Comparison of ENCODE assay signal across 4 cellular contexts in the genomic region with DNA sequence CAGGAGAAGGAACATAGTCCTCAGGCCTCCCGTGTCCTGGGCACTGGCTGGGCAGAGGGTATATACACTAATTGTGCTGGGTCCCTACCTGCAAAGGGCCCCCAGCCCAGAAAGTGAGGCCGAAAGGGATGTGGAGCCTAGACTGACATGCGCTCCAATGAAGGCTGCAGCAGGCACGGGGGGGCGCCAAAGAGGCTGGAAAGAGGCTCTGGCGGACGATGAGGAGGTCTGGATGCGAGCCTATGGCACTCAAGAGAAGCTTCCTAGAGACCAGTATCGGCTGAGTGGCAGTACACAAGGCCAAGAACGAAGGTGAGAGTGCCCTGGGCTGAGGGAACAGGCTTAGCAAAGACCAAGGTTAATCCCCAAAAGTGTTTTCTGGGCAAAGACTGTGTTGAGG.
TF ChIP-seq lines count a peak whose summit lies in the region.

No MANE protein-coding gene starts in this region.

TF ChIP-seq in SK-N-SH, 30 proteins besides CTCF, POLR2A, EP300 and RAD21 (continues in another document):
- TF ChIP-seq, protein P1, sequence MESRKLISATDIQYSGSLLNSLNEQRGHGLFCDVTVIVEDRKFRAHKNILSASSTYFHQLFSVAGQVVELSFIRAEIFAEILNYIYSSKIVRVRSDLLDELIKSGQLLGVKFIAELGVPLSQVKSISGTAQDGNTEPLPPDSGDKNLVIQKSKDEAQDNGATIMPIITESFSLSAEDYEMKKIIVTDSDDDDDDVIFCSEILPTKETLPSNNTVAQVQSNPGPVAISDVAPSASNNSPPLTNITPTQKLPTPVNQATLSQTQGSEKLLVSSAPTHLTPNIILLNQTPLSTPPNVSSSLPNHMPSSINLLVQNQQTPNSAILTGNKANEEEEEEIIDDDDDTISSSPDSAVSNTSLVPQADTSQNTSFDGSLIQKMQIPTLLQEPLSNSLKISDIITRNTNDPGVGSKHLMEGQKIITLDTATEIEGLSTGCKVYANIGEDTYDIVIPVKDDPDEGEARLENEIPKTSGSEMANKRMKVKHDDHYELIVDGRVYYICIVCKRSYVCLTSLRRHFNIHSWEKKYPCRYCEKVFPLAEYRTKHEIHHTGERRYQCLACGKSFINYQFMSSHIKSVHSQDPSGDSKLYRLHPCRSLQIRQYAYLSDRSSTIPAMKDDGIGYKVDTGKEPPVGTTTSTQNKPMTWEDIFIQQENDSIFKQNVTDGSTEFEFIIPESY (IDR thresholded peaks at IDR 0.05; ENCODE audit: borderline replicate concordance, low read depth), result no peak
- TF ChIP-seq RCOR1 (IDR thresholded peaks at IDR 0.05; ENCODE audit: low read length), result no peak
- TF ChIP-seq FOXJ3 (CRISPR knock-in tag; IDR thresholded peaks at IDR 0.05), result no peak
- TF ChIP-seq, protein P2, sequence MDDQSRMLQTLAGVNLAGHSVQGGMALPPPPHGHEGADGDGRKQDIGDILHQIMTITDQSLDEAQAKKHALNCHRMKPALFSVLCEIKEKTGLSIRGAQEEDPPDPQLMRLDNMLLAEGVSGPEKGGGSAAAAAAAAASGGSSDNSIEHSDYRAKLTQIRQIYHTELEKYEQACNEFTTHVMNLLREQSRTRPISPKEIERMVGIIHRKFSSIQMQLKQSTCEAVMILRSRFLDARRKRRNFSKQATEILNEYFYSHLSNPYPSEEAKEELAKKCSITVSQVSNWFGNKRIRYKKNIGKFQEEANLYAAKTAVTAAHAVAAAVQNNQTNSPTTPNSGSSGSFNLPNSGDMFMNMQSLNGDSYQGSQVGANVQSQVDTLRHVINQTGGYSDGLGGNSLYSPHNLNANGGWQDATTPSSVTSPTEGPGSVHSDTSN (IDR thresholded peaks at IDR 0.05), result no peak
- TF ChIP-seq NRF1 (IDR thresholded peaks at IDR 0.05; ENCODE audit: low read depth, low read length), result no peak
- TF ChIP-seq FOXM1 (IDR thresholded peaks at IDR 0.05; ENCODE audit: low read depth), result no peak

TF ChIP-seq in SK-N-SH treated with all-trans-retinoic acid at 6 μM for 48 hours, 23 proteins besides CTCF, POLR2A, EP300 and RAD21:
- TF ChIP-seq ESRRG (CRISPR knock-in tag; IDR thresholded peaks at IDR 0.05) (no peak), ZNF565 (CRISPR knock-in tag; conservative IDR thresholded peaks at IDR 0.05; ENCODE audit: low read depth) (no peak), ZFP30 (CRISPR knock-in tag; IDR thresholded peaks at IDR 0.05) (no peak)
TF ChIP-seq in SK-N-SH treated with all-trans-retinoic acid at 6 μM for 48 hours: peak in this region for 0.

TF ChIP-seq in HEK293T, 16 proteins besides CTCF, POLR2A, EP300 and RAD21:
- TF ChIP-seq BHLHE40 (IDR thresholded peaks at IDR 0.05; ENCODE audit: borderline replicate concordance) (no peak), SUZ12 (IDR thresholded peaks at IDR 0.05) (no peak), FOXA1 (IDR thresholded peaks at IDR 0.05) (no peak), FOXM1 (IDR thresholded peaks at IDR 0.05; ENCODE audit: borderline replicate concordance) (no peak), FOXK2 (IDR thresholded peaks at IDR 0.05) (no peak), CTBP1 (IDR thresholded peaks at IDR 0.05; ENCODE audit: borderline replicate concordance) (no peak), HDGF (IDR thresholded peaks at IDR 0.05; ENCODE audit: borderline replicate concordance) (no peak), L3MBTL2 (conservative IDR thresholded peaks at IDR 0.05) (no peak)

TF ChIP-seq in GM12878, 131 proteins besides CTCF, POLR2A, EP300 and RAD21:
- TF ChIP-seq CREB1 (IDR thresholded peaks at IDR 0.05; ENCODE audit: low read depth), result no peak
- TF ChIP-seq MAX (IDR thresholded peaks at IDR 0.05; ENCODE audit: low read depth, low read length), result no peak
- no peak for TF ChIP-seq SP1 (IDR thresholded peaks at IDR 0.05; ENCODE audit: low read depth, low read length)
- no peak for TF ChIP-seq RB1 (IDR thresholded peaks at IDR 0.05; ENCODE audit: borderline replicate concordance)
- no peak for TF ChIP-seq ZNF622 (IDR thresholded peaks at IDR 0.05)
- TF ChIP-seq CBX5 (IDR thresholded peaks at IDR 0.05; ENCODE audit: low read depth), result no peak
- no peak for TF ChIP-seq POLR2AphosphoS5 (IDR thresholded peaks at IDR 0.05; ENCODE audit: low read length)
- TF ChIP-seq KLF5 (IDR thresholded peaks at IDR 0.05; ENCODE audit: partially characterized antibody), result no peak
- TF ChIP-seq, protein P3, sequence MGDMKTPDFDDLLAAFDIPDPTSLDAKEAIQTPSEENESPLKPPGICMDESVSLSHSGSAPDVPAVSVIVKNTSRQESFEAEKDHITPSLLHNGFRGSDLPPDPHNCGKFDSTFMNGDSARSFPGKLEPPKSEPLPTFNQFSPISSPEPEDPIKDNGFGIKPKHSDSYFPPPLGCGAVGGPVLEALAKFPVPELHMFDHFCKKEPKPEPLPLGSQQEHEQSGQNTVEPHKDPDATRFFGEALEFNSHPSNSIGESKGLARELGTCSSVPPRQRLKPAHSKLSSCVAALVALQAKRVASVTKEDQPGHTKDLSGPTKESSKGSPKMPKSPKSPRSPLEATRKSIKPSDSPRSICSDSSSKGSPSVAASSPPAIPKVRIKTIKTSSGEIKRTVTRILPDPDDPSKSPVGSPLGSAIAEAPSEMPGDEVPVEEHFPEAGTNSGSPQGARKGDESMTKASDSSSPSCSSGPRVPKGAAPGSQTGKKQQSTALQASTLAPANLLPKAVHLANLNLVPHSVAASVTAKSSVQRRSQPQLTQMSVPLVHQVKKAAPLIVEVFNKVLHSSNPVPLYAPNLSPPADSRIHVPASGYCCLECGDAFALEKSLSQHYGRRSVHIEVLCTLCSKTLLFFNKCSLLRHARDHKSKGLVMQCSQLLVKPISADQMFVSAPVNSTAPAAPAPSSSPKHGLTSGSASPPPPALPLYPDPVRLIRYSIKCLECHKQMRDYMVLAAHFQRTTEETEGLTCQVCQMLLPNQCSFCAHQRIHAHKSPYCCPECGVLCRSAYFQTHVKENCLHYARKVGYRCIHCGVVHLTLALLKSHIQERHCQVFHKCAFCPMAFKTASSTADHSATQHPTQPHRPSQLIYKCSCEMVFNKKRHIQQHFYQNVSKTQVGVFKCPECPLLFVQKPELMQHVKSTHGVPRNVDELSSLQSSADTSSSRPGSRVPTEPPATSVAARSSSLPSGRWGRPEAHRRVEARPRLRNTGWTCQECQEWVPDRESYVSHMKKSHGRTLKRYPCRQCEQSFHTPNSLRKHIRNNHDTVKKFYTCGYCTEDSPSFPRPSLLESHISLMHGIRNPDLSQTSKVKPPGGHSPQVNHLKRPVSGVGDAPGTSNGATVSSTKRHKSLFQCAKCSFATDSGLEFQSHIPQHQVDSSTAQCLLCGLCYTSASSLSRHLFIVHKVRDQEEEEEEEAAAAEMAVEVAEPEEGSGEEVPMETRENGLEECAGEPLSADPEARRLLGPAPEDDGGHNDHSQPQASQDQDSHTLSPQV (IDR thresholded peaks at IDR 0.05), result no peak
- TF ChIP-seq TCF7 (IDR thresholded peaks at IDR 0.05; ENCODE audit: borderline replicate concordance), result no peak
- TF ChIP-seq MEF2A (IDR thresholded peaks at IDR 0.05; ENCODE audit: insufficient read depth, low read depth, low read length), result no peak
- no peak for TF ChIP-seq IKZF1 (conservative IDR thresholded peaks at IDR 0.05)
- no peak for TF ChIP-seq YBX1 (IDR thresholded peaks at IDR 0.05)
- TF ChIP-seq GATAD2B (conservative IDR thresholded peaks at IDR 0.05; ENCODE audit: low read depth), result no peak
- no peak for TF ChIP-seq YY1 (IDR thresholded peaks at IDR 0.05; ENCODE audit: low read depth, low read length)
- no peak for TF ChIP-seq BCL11A (IDR thresholded peaks at IDR 0.05; ENCODE audit: low read depth, low read length)
